13 cellular contexts compared by ENCODE assay signal in genomic region chr21:32521736-32522360, GRCh38.
A peak's percentile ranks its signal among the peaks of the same experiment; 100 is the strongest.
DNase-seq lines count a peak whose midpoint lies in the region; ATAC-seq and TF ChIP-seq lines count a peak whose summit lies in the region.
"Had no signal": no experiment of that assay in that cellular context is flagged by ENCODE, and none has a peak within 500 bp of the region (broad histone marks: within the 10 kb centered on the region; RNA-seq: fewer than 3 reads in every experiment).

No MANE protein-coding gene starts in this region.

- ATAC-seq in PC-3 (no peak), lower lobe of right lung (peak in 1 of 2 donors; percentile 3)
- ATAC-seq in CD8-positive, alpha-beta T cell, result no peak

- no peaks in the 10 kb centered on the region for H3K36me3 ChIP-seq in PC-3 (ENCODE audit: low read depth, low read length)
- no peaks in the 10 kb centered on the region for H3K36me3 ChIP-seq in lower lobe of right lung
- no peaks in the 10 kb centered on the region for H3K36me3 ChIP-seq in stomach
- H3K36me3 ChIP-seq in CD8-positive, alpha-beta T cell (ENCODE audit: insufficient read depth, low read length), result no peaks in the 10 kb centered on the region

- POLR2A ChIA-PET in PC-3 (lab: Charles Lee; ENCODE audit: unreplicated experiment), result no interaction called here
- POLR2A ChIA-PET in CD8-positive, alpha-beta T cell (lab: Charles Lee), result no interaction called here

- CTCF ChIA-PET in PC-3 (lab: Charles Lee), result interaction anchor here (0.7 kb wide), 1 partner anchor 47 kb away, joined by 3 read pairs; no protein-coding TSS in a partner anchor
- CTCF ChIA-PET in CD8-positive, alpha-beta T cell (lab: Charles Lee), result no interaction called here

- DNase-seq in PC-3 (no peak), coronary artery (ENCODE audit: low spot score) (no peak), lower lobe of right lung (no peak), stomach (no peak), NCI-H187 treated with DMSO at 0.1 percent for 48 hours (lab: John Stamatoyannopoulos, UW) (no peak), globus pallidus (ENCODE audit: low spot score) (no peak)
- no peak for DNase-seq in CD8-positive, alpha-beta T cell
- DNase-seq in NK-92 treated with Interleukin-12 subunit alpha and Interleukin-12 subunit beta, amount 100 ng/mL, for 24 hours (lab: John Stamatoyannopoulos, UW), result no peak
- DNase-seq: activated CD4-positive, alpha-beta T cell treated with anti-CD3 and anti-CD28 coated beads, Interleukin-2, amount 50 U/mL, for 1 hour; H7; OCI-M1; T-helper 2 cell had no signal

- BruUV-seq in PC-3 (replicated peaks; lab: Mats Ljungman, UMichigan), result no TSS peak

- H3K79me2 ChIP-seq in PC-3 (ENCODE audit: low read length), result no peaks in the 10 kb centered on the region

- intact Hi-C loops in PC-3 (cut with micrococcal nuclease), result no loop called here
- intact Hi-C loops in lower lobe of right lung (cut with DNase I), result no loop called here
- intact Hi-C loops in stomach (cut with DNase I; ENCODE audit: low total_unique reads), result no loop called here
- intact Hi-C loops in CD8-positive, alpha-beta T cell (cut with DNase I, micrococcal nuclease), result no loop called here

- H3K27me3 Mint-ChIP-seq in CD8-positive, alpha-beta T cell (ENCODE audit: low read depth), result no peaks in the 10 kb centered on the region

- no peaks in the 10 kb centered on the region for H4K20me1 ChIP-seq in PC-3 (ENCODE audit: low read length)

- no peaks in the 10 kb centered on the region for H3F3A ChIP-seq in PC-3 (ENCODE audit: low read length, unreplicated experiment)

- peaks cover 16% of the 10 kb centered on the region; the same call in 1 of the 2 replicates for H3K4me1 ChIP-seq in PC-3 (ENCODE audit: insufficient read depth, low read length)
- H3K4me1 ChIP-seq in lower lobe of right lung, result peaks cover 41% of the 10 kb centered on the region
- peaks cover 6 to 18% (median 8%) of the 10 kb centered on the region in 4 donors for H3K4me1 ChIP-seq in stomach
- H3K4me1 ChIP-seq in CD8-positive, alpha-beta T cell (ENCODE audit: insufficient read depth, low read length), result no peaks in the 10 kb centered on the region

- H3K4me2 ChIP-seq in PC-3 (ENCODE audit: low read length), result no peak overlapping the region

- H3K4me1 Mint-ChIP-seq in CD8-positive, alpha-beta T cell (ENCODE audit: low read depth), result peaks cover 4% of the 10 kb centered on the region

- no peaks in the 10 kb centered on the region for H3K9me3 ChIP-seq in PC-3 (ENCODE audit: low read length)
- H3K9me3 ChIP-seq in lower lobe of right lung, result peaks cover 4% of the 10 kb centered on the region
- H3K9me3 ChIP-seq in stomach, result no peaks in the 10 kb centered on the region
- no peaks in the 10 kb centered on the region for H3K9me3 ChIP-seq in CD8-positive, alpha-beta T cell (ENCODE audit: low read length)

- TF ChIP-seq POLR2A in stomach (IDR thresholded peaks at IDR 0.05), result no peak

- H3K27ac ChIP-seq in PC-3 (ENCODE audit: low read length) (peak overlapping the region; percentile 44), coronary artery (peak overlapping the region; percentile 36 to 80), lower lobe of right lung (peak overlapping the region; percentile 3), stomach (peak overlapping the region in 4 of 5 donors; percentile 41 to 76 (median 67))
- H3K27ac ChIP-seq in CD8-positive, alpha-beta T cell (ENCODE audit: low read depth, low read length), result no peak overlapping the region

- no peaks in the 10 kb centered on the region for H3K9me2 ChIP-seq in PC-3 (replicated peaks; ENCODE audit: low read length)

- no peak overlapping the region; the same call in 1 of the 2 replicates for H3K9ac ChIP-seq in PC-3 (ENCODE audit: low read length)

- H2AFZ ChIP-seq in PC-3 (ENCODE audit: low read length), result no peak overlapping the region

- H3K27me3 ChIP-seq in PC-3 (ENCODE audit: low read length) (no peaks in the 10 kb centered on the region), lower lobe of right lung (ENCODE audit: low read depth) (no peaks in the 10 kb centered on the region), stomach (no peaks in the 10 kb centered on the region)
- no peaks in the 10 kb centered on the region for H3K27me3 ChIP-seq in CD8-positive, alpha-beta T cell (ENCODE audit: insufficient read depth, low read length)

- H3K4me3 ChIP-seq in PC-3 (ENCODE audit: low read length), result no peak overlapping the region
- H3K4me3 ChIP-seq in coronary artery, result no peak overlapping the region
- no peak overlapping the region for H3K4me3 ChIP-seq in lower lobe of right lung
- H3K4me3 ChIP-seq in stomach, result no peak overlapping the region
- H3K4me3 ChIP-seq in CD8-positive, alpha-beta T cell (ENCODE audit: low read depth, low read length), result no peak overlapping the region

- H3K4me3 Mint-ChIP-seq in CD8-positive, alpha-beta T cell, result no peak overlapping the region
- H3K4me3 Mint-ChIP-seq: CD14-positive monocyte had no signal

- WGBS in stomach, 5 donors, result 76 to 86% (median 82%) methylated on average over 8 of the region's 8 CpGs

- no peaks in the 10 kb centered on the region for H3K9me3 Mint-ChIP-seq in CD8-positive, alpha-beta T cell

- no peak overlapping the region for H3K27ac Mint-ChIP-seq in CD8-positive, alpha-beta T cell
- H3K27ac Mint-ChIP-seq: CD14-positive monocyte had no signal

- no peak for TF ChIP-seq EP300 in stomach (IDR thresholded peaks at IDR 0.05)

- TF ChIP-seq CTCF in PC-3 (conservative IDR thresholded peaks at IDR 0.05; ENCODE audit: low read depth, low read length) (no peak), coronary artery (IDR thresholded peaks at IDR 0.05) (no peak), lower lobe of right lung (IDR thresholded peaks at IDR 0.05) (no peak), stomach (IDR thresholded peaks at IDR 0.05) (no peak)
- TF ChIP-seq CTCF in CD8-positive, alpha-beta T cell (IDR thresholded peaks at IDR 0.05), result no peak

- peaks cover 2% of the 10 kb centered on the region for H3K36me3 Mint-ChIP-seq in CD8-positive, alpha-beta T cell
- H3K36me3 Mint-ChIP-seq: CD14-positive monocyte had no signal
